Comparison of ENCODE assay signal across 13 cellular contexts in the genomic region with DNA sequence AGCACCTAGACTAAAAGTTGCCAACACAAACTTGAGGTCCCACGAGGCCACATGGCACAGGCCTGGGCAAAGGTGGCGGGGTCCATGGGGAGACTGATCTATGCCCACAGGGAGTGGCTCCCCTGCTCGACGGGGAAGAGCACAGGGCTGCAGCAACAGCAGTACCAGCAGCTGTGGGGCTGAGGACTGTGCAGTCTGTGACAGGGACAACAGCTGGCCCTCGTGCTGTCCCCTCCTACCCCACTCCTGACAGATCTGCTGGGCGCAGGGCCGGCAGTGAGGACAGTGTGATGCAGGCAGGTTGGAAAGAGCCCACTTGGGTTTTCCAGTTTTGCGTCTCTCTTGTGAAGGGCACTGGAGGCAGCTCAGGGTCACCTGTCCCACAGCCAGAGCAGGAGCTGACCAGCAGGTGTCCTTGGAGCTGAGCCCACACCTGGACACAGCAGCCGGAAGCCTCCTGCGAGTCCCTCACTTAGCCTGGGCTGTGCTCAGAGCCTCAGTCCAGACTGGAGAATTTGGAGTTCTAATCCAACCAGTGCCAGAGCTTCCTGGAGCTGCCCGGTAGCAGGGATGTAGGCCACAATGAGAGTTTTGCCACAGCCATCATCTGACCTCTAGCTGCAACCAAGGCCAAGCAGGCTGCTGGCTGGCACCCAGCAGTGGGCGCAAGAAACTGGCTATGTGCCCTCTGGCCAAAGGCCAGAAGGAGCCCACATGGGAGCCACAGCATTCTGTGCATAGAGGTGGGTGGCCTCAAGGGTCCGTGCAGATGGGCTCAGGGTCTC. TPM values are rescaled to one million over a fixed set of nuclear protein-coding genes. Genes with fewer than 3 reads are reported as not detected.
DNase-seq lines count a peak whose midpoint lies in the region; ATAC-seq, FAIRE-seq and TF ChIP-seq lines count a peak whose summit lies in the region.
"Had no signal": no experiment of that assay in that cellular context is flagged by ENCODE, and none has a peak within 500 bp of the region (broad histone marks: within the 10 kb centered on the region; RNA-seq: fewer than 3 reads in every experiment).

No MANE protein-coding gene starts in this region.

- peak overlapping the region in 1 of 10 donors; percentile 31 for H3K27ac Mint-ChIP-seq in naive thymus-derived CD8-positive, alpha-beta T cell
- H3K27ac Mint-ChIP-seq: activated T-helper 17 cell treated with anti-CD3 and anti-CD28 coated beads, Interleukin-2, amount 50 U/mL, for 72 hours had no signal

- H3K9me3 ChIP-seq in heart left ventricle (no peaks in the 10 kb centered on the region), ascending aorta (no peaks in the 10 kb centered on the region)
- H3K9me3 ChIP-seq: suprapubic skin had no signal

- H3K4me1 ChIP-seq in heart left ventricle (peaks cover 0 to 29% (median 16%) of the 10 kb centered on the region in 12 donors), ascending aorta (peaks cover under 1 to 20% of the 10 kb centered on the region in 2 donors)

- peaks cover under 1 to 37% (median 14%) of the 10 kb centered on the region in 3 donors for H3K36me3 Mint-ChIP-seq in naive thymus-derived CD8-positive, alpha-beta T cell

- TF ChIP-seq POLR2A in heart left ventricle (IDR thresholded peaks at IDR 0.05) = no peak

- H3K4me3 ChIP-seq in heart left ventricle (no peak overlapping the region), ascending aorta (no peak overlapping the region), coronary artery (no peak overlapping the region)
- H3K4me3 ChIP-seq: suprapubic skin had no signal

- H3K4me3 Mint-ChIP-seq in naive thymus-derived CD8-positive, alpha-beta T cell = no peak overlapping the region
- H3K4me3 Mint-ChIP-seq: activated T-helper 17 cell treated with anti-CD3 and anti-CD28 coated beads, Interleukin-2, amount 50 U/mL, for 72 hours had no signal

- no peak for TF ChIP-seq CTCF in heart left ventricle (IDR thresholded peaks at IDR 0.05)
- TF ChIP-seq CTCF in ascending aorta (IDR thresholded peaks at IDR 0.05) = no peak
- TF ChIP-seq CTCF in coronary artery (IDR thresholded peaks at IDR 0.05) = no peak

- ATAC-seq in heart left ventricle (no peak), left ventricle myocardium superior (no peak)
- no peak for ATAC-seq in naive thymus-derived CD8-positive, alpha-beta T cell
- ATAC-seq: activated T-helper 17 cell treated with anti-CD3 and anti-CD28 coated beads, Interleukin-2, amount 50 U/mL, for 72 hours had no signal

- peaks cover 0 to 2% (median 0%) of the 10 kb centered on the region in 9 donors for H3K9me3 Mint-ChIP-seq in naive thymus-derived CD8-positive, alpha-beta T cell
- H3K9me3 Mint-ChIP-seq: activated T-helper 17 cell treated with anti-CD3 and anti-CD28 coated beads, Interleukin-2, amount 50 U/mL, for 72 hours had no signal

- peak overlapping the region in 7 of 12 donors; percentile 3 to 63 (median 35) for H3K27ac ChIP-seq in heart left ventricle
- H3K27ac ChIP-seq in ascending aorta = peak overlapping the region; percentile 4 to 67
- H3K27ac ChIP-seq in coronary artery = peak overlapping the region in 1 of 2 donors; percentile 32
- H3K27ac ChIP-seq: suprapubic skin had no signal

- DNase-seq in heart left ventricle = peak in 1 of 5 donors; percentile 52
- DNase-seq in left ventricle myocardium superior = no peak
- DNase-seq in ascending aorta (ENCODE audit: low spot score in 2 of 2) = no peak
- DNase-seq in myocyte (ENCODE audit: low read depth) = peak; percentile 54
- no peak for DNase-seq in urothelium cell line (ENCODE audit: low spot score)
- DNase-seq in activated naive CD4-positive, alpha-beta T cell (lab: John Stamatoyannopoulos, UW) = no peak
- no peak for DNase-seq in naive thymus-derived CD8-positive, alpha-beta T cell
- no peak for DNase-seq in coronary artery (ENCODE audit: low spot score)
- DNase-seq: GOT3, NCI-H2107 had no signal

- 46 to 53% (median 50%) methylated on average over 11 to 13 of the region's 13 CpGs for WGBS in heart left ventricle, 4 donors

- FAIRE-seq in urothelium cell line (lab: Jason Lieb, UNC) = peak; percentile 20
- FAIRE-seq: islet of Langerhans had no signal

- POLR2A ChIA-PET in naive thymus-derived CD8-positive, alpha-beta T cell (lab: Charles Lee) = no interaction called here

- H3K4me1 Mint-ChIP-seq in naive thymus-derived CD8-positive, alpha-beta T cell = peaks cover 12 to 26% (median 16%) of the 10 kb centered on the region in 4 donors

- peaks cover 2 to 24% (median 9%) of the 10 kb centered on the region in 5 donors for H3K27me3 Mint-ChIP-seq in naive thymus-derived CD8-positive, alpha-beta T cell
- H3K27me3 Mint-ChIP-seq: activated T-helper 17 cell treated with anti-CD3 and anti-CD28 coated beads, Interleukin-2, amount 50 U/mL, for 72 hours had no signal

- intact Hi-C loops in heart left ventricle (cut with DNase I) = loop anchor here in 1 of 10 donors (5.0 kb wide), 1 partner anchor 54 kb away; no protein-coding TSS in a partner anchor
- intact Hi-C loops in left ventricle myocardium superior (cut with micrococcal nuclease) = no loop called here
- intact Hi-C loops in ascending aorta (cut with DNase I) = no loop called here

- H3K36me3 ChIP-seq in heart left ventricle (peaks cover 0 to 37% (median 31%) of the 10 kb centered on the region in 9 donors), ascending aorta (peaks cover 31 to 32% of the 10 kb centered on the region in 2 donors)

- H3K27me3 ChIP-seq in heart left ventricle (no peaks in the 10 kb centered on the region), ascending aorta (no peaks in the 10 kb centered on the region)
- H3K27me3 ChIP-seq: suprapubic skin had no signal

RNA-seq across cellular contexts. Expression of gene GAS2L1, which starts 3.6 kb away (rescaled TPM):
- 10 to 100 TPM; 12.0 to 46.6 (median 16.8) TPM for total RNA-seq in heart left ventricle
- 10 to 100 TPM; 18.0 to 48.3 TPM for polyA plus RNA-seq in heart left ventricle
- total RNA-seq in left ventricle myocardium superior = 23.2 TPM
- total RNA-seq in ascending aorta = 99.3 TPM
- 20.4 and 34.9 TPM in 2 replicates for total RNA-seq in myocyte
- polyA plus RNA-seq in myocyte (2012) = 29.4 TPM
- not detected for total RNA-seq in naive thymus-derived CD8-positive, alpha-beta T cell
- under 1 TPM in 1 of 3 donors, not detected in 2; 0.54 TPM for polyA plus RNA-seq in naive thymus-derived CD8-positive, alpha-beta T cell

RNA-seq across cellular contexts. Expression of gene RASL10A, which starts 12.6 kb away (rescaled TPM):
- total RNA-seq in heart left ventricle (1 to 10 TPM in 5 of 9 donors, under 1 TPM in 4; 0.29 to 5.8 (median 1.3) TPM), left ventricle myocardium superior (1.2 TPM), ascending aorta (not detected), myocyte (2.5 and 9.5 TPM in 2 replicates)
- 1 to 10 TPM in 1 of 2 donors, under 1 TPM in 1; 0.95 to 1.1 TPM for polyA plus RNA-seq in heart left ventricle
- polyA plus RNA-seq in myocyte (2012) = 1.00 TPM
- total RNA-seq in naive thymus-derived CD8-positive, alpha-beta T cell = 1 to 10 TPM in 1 of 2 experiments, under 1 TPM in 1; 0.49 to 1.3 TPM
- not detected for polyA plus RNA-seq in naive thymus-derived CD8-positive, alpha-beta T cell

RNA-seq across cellular contexts. Expression of gene EWSR1, which starts 34.8 kb away (rescaled TPM):
- total RNA-seq in heart left ventricle = 100 to 1,000 TPM; 103 to 202 (median 138) TPM
- polyA plus RNA-seq in heart left ventricle = 100 to 1,000 TPM in 1 of 2 donors, 10 to 100 TPM in 1; 94.3 to 138 TPM
- total RNA-seq in left ventricle myocardium superior = 121 TPM
- 133 TPM for total RNA-seq in ascending aorta
- total RNA-seq in myocyte = 232 and 242 TPM in 2 replicates
- 185 TPM for polyA plus RNA-seq in myocyte (2012)
- total RNA-seq in naive thymus-derived CD8-positive, alpha-beta T cell = 100 to 1,000 TPM; 290 to 292 TPM
- polyA plus RNA-seq in naive thymus-derived CD8-positive, alpha-beta T cell = 100 to 1,000 TPM; 141 to 215 (median 175) TPM

RNA-seq across cellular contexts. Expression of gene RHBDD3, which starts 35.1 kb away (rescaled TPM):
- total RNA-seq in heart left ventricle = 10 to 100 TPM; 10.9 to 29.5 (median 12.6) TPM
- polyA plus RNA-seq in heart left ventricle = 10 to 100 TPM; 17.2 to 18.8 TPM
- 16.6 TPM for total RNA-seq in left ventricle myocardium superior
- 254 TPM for total RNA-seq in ascending aorta
- 47.7 and 48.4 TPM in 2 replicates for total RNA-seq in myocyte
- 37.0 TPM for polyA plus RNA-seq in myocyte (2012)
- 10 to 100 TPM; 18.7 to 19.2 TPM for total RNA-seq in naive thymus-derived CD8-positive, alpha-beta T cell
- polyA plus RNA-seq in naive thymus-derived CD8-positive, alpha-beta T cell = 10 to 100 TPM in 1 of 3 donors, 1 to 10 TPM in 2; 4.7 to 13.1 (median 4.9) TPM

Comparison
In these comparisons a context has a peak if more than half of its experiments do, and no peak if none do; other contexts are left out.
1. RNA of gene GAS2L1, which starts 3.6 kb away (total RNA-seq): 99.3 TPM in ascending aorta (single experiment), 23.2 TPM in left ventricle myocardium superior (single experiment), 20.4 to 34.9 TPM in myocyte and 12.0 to 46.6 TPM in heart left ventricle; not detected in naive thymus-derived CD8-positive, alpha-beta T cell; every median in the first group is over 10 times any median in the second.